11 cellular contexts compared by ENCODE assay signal in the genomic region with DNA sequence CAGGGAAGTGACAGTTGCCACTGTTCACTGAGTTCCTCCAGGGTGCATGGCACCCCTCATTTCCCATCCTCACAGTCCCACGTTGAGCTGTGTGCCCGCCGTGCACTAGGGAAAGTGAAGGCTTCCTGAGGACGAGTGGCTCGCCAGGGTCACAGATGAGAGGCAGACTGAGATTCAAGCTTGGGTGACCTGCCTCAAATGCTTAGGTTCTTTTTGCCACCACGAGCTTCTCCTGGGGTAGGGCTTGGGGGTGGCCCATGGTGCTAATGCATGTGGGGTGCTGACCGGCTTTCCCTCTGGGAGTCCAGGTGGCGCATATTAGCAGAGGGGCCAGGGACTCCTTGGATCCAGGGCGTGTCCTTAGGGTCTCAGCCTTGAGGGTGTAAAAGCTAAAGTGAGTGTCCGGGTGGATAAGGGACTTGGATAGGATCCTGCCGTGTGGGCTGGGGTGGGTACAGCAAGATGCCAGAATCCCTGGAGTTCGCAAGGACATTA. TPM values are rescaled to one million over a fixed set of nuclear protein-coding genes. Genes with fewer than 3 reads are reported as not detected.
DNase-seq lines count a peak whose midpoint lies in the region; ATAC-seq, FAIRE-seq and TF ChIP-seq lines count a peak whose summit lies in the region.
"Had no signal": no experiment of that assay in that cellular context is flagged by ENCODE, and none has a peak within 500 bp of the region (broad histone marks: within the 10 kb centered on the region; RNA-seq: fewer than 3 reads in every experiment).

No MANE protein-coding gene starts in this region.

- TF ChIP-seq RAD21 in GM12878 (IDR thresholded peaks at IDR 0.05; ENCODE audit: insufficient read depth, low read depth, low read length) = no peak

- H3K27ac Mint-ChIP-seq in nephron progenitor cell = no peak overlapping the region

- peaks cover 30% of the 10 kb centered on the region for H3K79me2 ChIP-seq in GM12878 (ENCODE audit: control insufficient read depth, insufficient read depth, low read length)

- peaks cover 22% of the 10 kb centered on the region for H3K4me1 ChIP-seq in GM12878 (ENCODE audit: control insufficient read depth, insufficient read depth, low read length)

- RAD21 ChIA-PET in GM12878 (lab: Charles Lee; ENCODE audit: unreplicated experiment) = interaction anchor here (1.0 to 7.1 kb wide), 6 partner anchors 17 to 40 kb away, joined by 3 to 73 read pairs (median 32); no protein-coding TSS in a partner anchor

- no peaks in the 10 kb centered on the region for H3K9me3 Mint-ChIP-seq in nephron progenitor cell
- H3K9me3 Mint-ChIP-seq: neural crest cell had no signal

- no peak for TF ChIP-seq EP300 in GM12878 (IDR thresholded peaks at IDR 0.05; ENCODE audit: borderline replicate concordance in 1 of 2, control insufficient read depth in 1 of 2, low read depth in 2 of 2, low read length in 2 of 2)

- H3K4me3 Mint-ChIP-seq in nephron progenitor cell = peak overlapping the region; percentile 34
- H3K4me3 Mint-ChIP-seq: neural crest cell had no signal

- SMC1A ChIA-PET in GM12878 (lab: Charles Lee; ENCODE audit: uncharacterized antibody, unreplicated experiment) = interaction anchor here (1.1 to 9.6 kb wide), 4 partner anchors 10 to 36 kb away, joined by 3 to 124 read pairs (median 3); no protein-coding TSS in a partner anchor

- no peaks in the 10 kb centered on the region for H3K9me3 ChIP-seq in GM12878 (replicated peaks; ENCODE audit: control insufficient read depth, insufficient read depth, low read length)

- CTCF ChIA-PET in GM12878 (lab: Yijun Ruan, JAX) = interaction anchor here (1.0 to 17.8 kb wide), 5 partner anchors 9 to 34 kb away, joined by 3 to 163 read pairs (median 41); a partner anchor contains a TSS

- FAIRE-seq in GM12878 (lab: Jason Lieb, UNC) = no peak
- FAIRE-seq: TTC549 had no signal

- H4K20me1 ChIP-seq in GM12878 (ENCODE audit: control insufficient read depth, insufficient read depth) = no peaks in the 10 kb centered on the region; the same call in 1 of the 2 replicates

- no peak for ATAC-seq in GM12878
- no peak for ATAC-seq in HG03095 (IDR thresholded peaks at IDR 0.05; ENCODE audit: unreplicated experiment)
- ATAC-seq in HG03135 (IDR thresholded peaks at IDR 0.05; ENCODE audit: unreplicated experiment) = no peak

- H3K27me3 ChIP-seq in GM06990 (replicated peaks; ENCODE audit: control insufficient read depth, insufficient read depth, low read length) = no peaks in the 10 kb centered on the region
- H3K27me3 ChIP-seq in GM12878 (replicated peaks in 1 of 2; ENCODE audit: control insufficient read depth in 2 of 2, insufficient read depth in 2 of 2, low read length in 1 of 2) = no peaks in the 10 kb centered on the region

- in situ Hi-C loops in GM12878 (cut with MboI) = no loop called here

- peaks cover 12% of the 10 kb centered on the region for H3K27me3 Mint-ChIP-seq in nephron progenitor cell (ENCODE audit: low read depth, poor library complexity)

- POLR2A ChIA-PET in GM12878 (lab: Charles Lee) = interaction anchor here (0.6 to 9.5 kb wide), 5 partner anchors 9 to 397 kb away, joined by 4 to 144 read pairs (median 6); no protein-coding TSS in a partner anchor

- TSS peak; percentile 60 for BruUV-seq in GM12878 (replicated peaks; lab: Mats Ljungman, UMichigan)

- DNase-seq in GM06990 (ENCODE audit: extremely low read depth, insufficient read length) (no peak), GM12878 (ENCODE audit: low read depth, low spot score) (no peak), nephron progenitor cell (no peak), NCI-H2196 treated with DMSO at 0.1 percent for 48 hours (lab: John Stamatoyannopoulos, UW; ENCODE audit: unreplicated experiment) (no peak)
- no peak for DNase-seq in central memory CD4-positive, alpha-beta T cell
- DNase-seq: NCI-H748 treated with DMSO at 0.1 percent for 48 hours had no signal

- no peak for TF ChIP-seq POLR2A in GM12878 (IDR thresholded peaks at IDR 0.05; ENCODE audit: low read depth, low read length)

- H3K36me3 ChIP-seq in GM06990 (ENCODE audit: control insufficient read depth, insufficient read depth, low read length) = peaks cover 29% of the 10 kb centered on the region
- H3K36me3 ChIP-seq in GM12878 (ENCODE audit: control insufficient read depth in 2 of 2, insufficient read depth in 2 of 2, low read length in 1 of 2) = peaks cover 12 to 22% of the 10 kb centered on the region in 2 experiments

- intact Hi-C loops in GM12878 (cut with micrococcal nuclease; ENCODE audit: unreplicated experiment) = no loop called here

- WGBS in GM12878 (ENCODE audit: insufficient coverage, insufficient replicate concordance, low lambda C conversion rate, missing lambda C conversion rate) = 75% methylated on average over 12 of the region's 12 CpGs

- H2AFZ ChIP-seq in GM12878 (ENCODE audit: control insufficient read depth, low read depth, low read length) = no peak overlapping the region

- H3K27ac ChIP-seq in 22Rv1 (peak overlapping the region; percentile 91), GM12878 (ENCODE audit: control insufficient read depth, insufficient read depth) (peak overlapping the region; percentile 83)

- peak overlapping the region; percentile 75; the same call in 1 of the 2 replicates for H3K9ac ChIP-seq in GM12878 (ENCODE audit: control insufficient read depth, insufficient read depth, low read length)

- H3K4me2 ChIP-seq in GM12878 (ENCODE audit: control insufficient read depth, insufficient read depth) = peak overlapping the region; percentile 79

- peaks cover 40% of the 10 kb centered on the region for H3K4me1 Mint-ChIP-seq in nephron progenitor cell
- H3K4me1 Mint-ChIP-seq: neural crest cell had no signal

- peaks cover 23% of the 10 kb centered on the region for H3K36me3 Mint-ChIP-seq in nephron progenitor cell (ENCODE audit: low read depth)

- TF ChIP-seq CTCF in 22Rv1 (IDR thresholded peaks at IDR 0.05) (no peak), GM06990 (IDR thresholded peaks at IDR 0.05; ENCODE audit: insufficient read depth, low read length, poor library complexity, severe bottlenecking) (no peak), GM12878 (IDR thresholded peaks at IDR 0.05 in 2 of 3, conservative IDR thresholded peaks at IDR 0.05 in 1 of 3; ENCODE audit: control insufficient read depth in 2 of 3, extremely low read depth in 1 of 3, insufficient read depth in 1 of 3, low read depth in 3 of 3, low read length in 3 of 3) (no peak), nephron progenitor cell (IDR thresholded peaks at IDR 0.05) (no peak)

- H3K4me3 ChIP-seq in GM06990 (replicated peaks; ENCODE audit: low read depth, low read length) (peak overlapping the region; percentile 79), GM12878 (peak overlapping the region; percentile 98)

RNA-seq across cellular contexts. Expression of a gene that starts 1.9 kb away (rescaled TPM):
- total RNA-seq in GM12878 (2013; cell fraction: nucleolus; rRNA removed) = 24.6 and 24.7 TPM in 2 replicates
- total RNA-seq in GM12878 (2014; rRNA removed) (7.5 and 8.0 TPM in 2 replicates), GM12878 (2014; rRNA removed; fragmentation: Illumina TruSeq; extraction: Trizol) (5.0 and 6.1 TPM in 2 replicates), GM12878 (2021) (15.2 and 15.3 TPM in 2 replicates)
- 4.3 TPM for polyA plus RNA-seq in GM12878 (2011; ENCODE audit: low read depth)
- polyA plus RNA-seq in GM12878 (2011; rRNA removed) (11.8 and 23.7 TPM in 2 replicates), GM12878 (2014; fragmentation: Illumina TruSeq; extraction: Trizol) (5.5 and 8.1 TPM in 2 replicates), GM12878 (2014; fragmentation: Nextera tagmentation; extraction: Ambion mirVana) (1 to 10 TPM in 1 of 2 experiments, under 1 TPM in 1; 0.60 to 1.9 TPM), GM12878 (2014; rRNA removed) (14.5 and 15.2 TPM in 2 replicates), GM12878 (2016; fragmentation: Nextera tagmentation; extraction: Ambion mirVana) (10 to 100 TPM; 10.4 to 12.6 TPM)
- polyA plus RNA-seq in GM12878 (2011; cell fraction: cytosol; rRNA removed) = 32.2 and 40.1 TPM in 2 replicates
- 56.9 and 57.7 TPM in 2 replicates for polyA plus RNA-seq in GM12878 (2011; cell fraction: nucleus; rRNA removed)
- 9.2 and 14.4 TPM in 2 replicates for polyA plus RNA-seq in GM12878 (2012)
- polyA minus RNA-seq in GM12878 (2011; rRNA and poly(A)+ RNA removed) = 22.8 and 48.1 TPM in 2 replicates
- 11.5 and 17.3 TPM in 2 replicates for polyA minus RNA-seq in GM12878 (2011; cell fraction: cytosol; rRNA and poly(A)+ RNA removed)
- 32.5 and 51.8 TPM in 2 replicates for polyA minus RNA-seq in GM12878 (2011; cell fraction: nucleus; rRNA and poly(A)+ RNA removed)
- total RNA-seq: neural crest cell had no signal

RNA-seq across cellular contexts. Expression of a gene that starts 8.5 kb away (rescaled TPM):
- 1.4 and 1.9 TPM in 2 replicates for total RNA-seq in GM12878 (2013; cell fraction: nucleolus; rRNA removed)
- total RNA-seq in GM12878 (2014; rRNA removed) (0.17 and 0.65 TPM in 2 replicates), GM12878 (2014; rRNA removed; fragmentation: Illumina TruSeq; extraction: Trizol) (0.14 and 0.18 TPM in 2 replicates), GM12878 (2021) (0.31 and 0.40 TPM in 2 replicates)
- polyA plus RNA-seq in GM12878 (2011; ENCODE audit: low read depth) = 0.28 TPM
- polyA plus RNA-seq in GM12878 (2011; rRNA removed) (1.2 and 1.7 TPM in 2 replicates), GM12878 (2014; fragmentation: Illumina TruSeq; extraction: Trizol) (0.16 and 0.17 TPM in 2 replicates), GM12878 (2014; fragmentation: Nextera tagmentation; extraction: Ambion mirVana) (under 1 TPM; 0.05 to 0.15 TPM), GM12878 (2014; rRNA removed) (0.18 and 0.45 TPM in 2 replicates), GM12878 (2016; fragmentation: Nextera tagmentation; extraction: Ambion mirVana) (under 1 TPM; 0.06 to 0.08 TPM)
- polyA plus RNA-seq in GM12878 (2011; cell fraction: cytosol; rRNA removed) = 1.5 and 1.7 TPM in 2 replicates
- polyA plus RNA-seq in GM12878 (2011; cell fraction: nucleus; rRNA removed) = 2.2 and 2.7 TPM in 2 replicates
- 0.35 and 0.49 TPM in 2 replicates for polyA plus RNA-seq in GM12878 (2012)
- 1.6 and 2.7 TPM in 2 replicates for polyA minus RNA-seq in GM12878 (2011; rRNA and poly(A)+ RNA removed)
- 0.31 and 0.80 TPM in 2 replicates for polyA minus RNA-seq in GM12878 (2011; cell fraction: cytosol; rRNA and poly(A)+ RNA removed)
- 4.0 and 4.2 TPM in 2 replicates for polyA minus RNA-seq in GM12878 (2011; cell fraction: nucleus; rRNA and poly(A)+ RNA removed)
- total RNA-seq: neural crest cell had no signal

RNA-seq across cellular contexts. Expression of a gene that starts 28.8 kb away (rescaled TPM):
- total RNA-seq in GM12878 (2013; cell fraction: nucleolus; rRNA removed) = 0.39 TPM in 1 of 2 replicates, not detected in the other
- total RNA-seq in GM12878 (2014; rRNA removed) = 0.11 and 0.22 TPM in 2 replicates
- not detected in 2 replicates for total RNA-seq in GM12878 (2014; rRNA removed; fragmentation: Illumina TruSeq; extraction: Trizol)
- 0.16 TPM in 1 of 2 replicates, not detected in the other for total RNA-seq in GM12878 (2021)
- not detected for polyA plus RNA-seq in GM12878 (2011; ENCODE audit: low read depth)
- polyA plus RNA-seq in GM12878 (2011; rRNA removed) = 0.42 TPM in 2 replicates
- 0.96 and 1.0 TPM in 2 replicates for polyA plus RNA-seq in GM12878 (2011; cell fraction: cytosol; rRNA removed)
- 0.22 and 0.88 TPM in 2 replicates for polyA plus RNA-seq in GM12878 (2011; cell fraction: nucleus; rRNA removed)
- polyA plus RNA-seq in GM12878 (2012) = 0.12 and 0.22 TPM in 2 replicates
- not detected in 2 replicates for polyA plus RNA-seq in GM12878 (2014; fragmentation: Illumina TruSeq; extraction: Trizol)
- polyA plus RNA-seq in GM12878 (2014; fragmentation: Nextera tagmentation; extraction: Ambion mirVana) = under 1 TPM in 1 of 2 experiments, not detected in 1; 0.03 TPM
- polyA plus RNA-seq in GM12878 (2014; rRNA removed) = 0.09 TPM in 1 of 2 replicates, not detected in the other
- under 1 TPM in 1 of 2 experiments, not detected in 1; 0.13 TPM for polyA plus RNA-seq in GM12878 (2016; fragmentation: Nextera tagmentation; extraction: Ambion mirVana)
- polyA minus RNA-seq in GM12878 (2011; rRNA and poly(A)+ RNA removed) = 0.21 TPM in 1 of 2 replicates, not detected in the other
- polyA minus RNA-seq in GM12878 (2011; cell fraction: cytosol; rRNA and poly(A)+ RNA removed) = not detected in 2 replicates
- polyA minus RNA-seq in GM12878 (2011; cell fraction: nucleus; rRNA and poly(A)+ RNA removed) = not detected in 2 replicates
- total RNA-seq: neural crest cell had no signal

RNA-seq across cellular contexts. Expression of a gene that starts 43.3 kb away (rescaled TPM):
- 0.58 TPM in 1 of 2 replicates, not detected in the other for total RNA-seq in GM12878 (2013; cell fraction: nucleolus; rRNA removed)
- total RNA-seq in GM12878 (2014; rRNA removed) = not detected in 2 replicates
- total RNA-seq in GM12878 (2014; rRNA removed; fragmentation: Illumina TruSeq; extraction: Trizol) = not detected in 2 replicates
- 0.05 and 0.13 TPM in 2 replicates for total RNA-seq in GM12878 (2021)
- not detected for polyA plus RNA-seq in GM12878 (2011; ENCODE audit: low read depth)
- polyA plus RNA-seq in GM12878 (2011; rRNA removed) = 0.01 and 0.04 TPM in 2 replicates
- 0.03 and 0.04 TPM in 2 replicates for polyA plus RNA-seq in GM12878 (2011; cell fraction: cytosol; rRNA removed)
- 0.29 and 0.31 TPM in 2 replicates for polyA plus RNA-seq in GM12878 (2011; cell fraction: nucleus; rRNA removed)
- 0.28 and 0.39 TPM in 2 replicates for polyA plus RNA-seq in GM12878 (2012)
- polyA plus RNA-seq in GM12878 (2014; fragmentation: Illumina TruSeq; extraction: Trizol) = not detected in 2 replicates
- under 1 TPM in 1 of 2 experiments, not detected in 1; 0.02 TPM for polyA plus RNA-seq in GM12878 (2014; fragmentation: Nextera tagmentation; extraction: Ambion mirVana)
- 0.03 and 0.05 TPM in 2 replicates for polyA plus RNA-seq in GM12878 (2014; rRNA removed)
- not detected for polyA plus RNA-seq in GM12878 (2016; fragmentation: Nextera tagmentation; extraction: Ambion mirVana)
- not detected in 2 replicates for polyA minus RNA-seq in GM12878 (2011; rRNA and poly(A)+ RNA removed)
- not detected in 2 replicates for polyA minus RNA-seq in GM12878 (2011; cell fraction: cytosol; rRNA and poly(A)+ RNA removed)
- not detected in 2 replicates for polyA minus RNA-seq in GM12878 (2011; cell fraction: nucleus; rRNA and poly(A)+ RNA removed)

RNA-seq across cellular contexts. Expression of a gene that starts 53.8 kb away (rescaled TPM):
- 121 and 124 TPM in 2 replicates for total RNA-seq in GM12878 (2013; cell fraction: nucleolus; rRNA removed)
- total RNA-seq in GM12878 (2014; rRNA removed) (51.2 and 52.9 TPM in 2 replicates), GM12878 (2014; rRNA removed; fragmentation: Illumina TruSeq; extraction: Trizol) (40.0 and 42.9 TPM in 2 replicates), GM12878 (2021) (66.5 and 69.7 TPM in 2 replicates)
- polyA plus RNA-seq in GM12878 (2011; ENCODE audit: low read depth) = 19.5 TPM
- polyA plus RNA-seq in GM12878 (2011; rRNA removed) (25.2 and 32.3 TPM in 2 replicates), GM12878 (2014; fragmentation: Illumina TruSeq; extraction: Trizol) (42.9 and 46.7 TPM in 2 replicates), GM12878 (2014; fragmentation: Nextera tagmentation; extraction: Ambion mirVana) (10 to 100 TPM; 13.9 to 17.2 TPM), GM12878 (2014; rRNA removed) (42.6 and 46.4 TPM in 2 replicates), GM12878 (2016; fragmentation: Nextera tagmentation; extraction: Ambion mirVana) (10 to 100 TPM; 48.1 to 52.4 TPM)
- polyA plus RNA-seq in GM12878 (2011; cell fraction: cytosol; rRNA removed) = 30.7 and 35.6 TPM in 2 replicates
- polyA plus RNA-seq in GM12878 (2011; cell fraction: nucleus; rRNA removed) = 92.2 and 142 TPM in 2 replicates
- polyA plus RNA-seq in GM12878 (2012) = 27.2 and 31.0 TPM in 2 replicates
- 54.2 and 63.3 TPM in 2 replicates for polyA minus RNA-seq in GM12878 (2011; rRNA and poly(A)+ RNA removed)
- polyA minus RNA-seq in GM12878 (2011; cell fraction: cytosol; rRNA and poly(A)+ RNA removed) = 27.3 and 29.3 TPM in 2 replicates
- 41.8 and 83.1 TPM in 2 replicates for polyA minus RNA-seq in GM12878 (2011; cell fraction: nucleus; rRNA and poly(A)+ RNA removed)
